ENCODE assay signal across 10 cellular contexts in the genomic region with DNA sequence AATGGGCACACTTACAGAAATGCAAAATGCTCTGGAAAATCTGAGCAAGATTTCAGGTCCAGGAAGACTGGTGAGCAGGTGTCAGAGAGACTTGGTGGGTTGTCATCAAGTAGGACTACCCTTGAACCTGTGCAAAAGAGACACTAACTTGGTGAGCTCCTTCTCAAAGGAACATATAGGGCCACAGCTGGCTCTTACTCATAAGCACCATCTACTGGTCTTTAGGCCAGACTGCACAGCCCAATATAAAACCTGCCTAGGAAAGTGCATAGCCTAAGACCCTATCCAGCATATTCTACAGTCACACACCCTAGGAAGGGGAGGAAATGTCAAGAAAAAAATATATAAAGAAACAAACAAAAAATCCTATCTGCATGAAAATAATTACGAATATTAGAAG. TPM values are rescaled to one million over a fixed set of nuclear protein-coding genes. Genes with fewer than 3 reads are reported as not detected.
DNase-seq lines count a peak whose midpoint lies in the region; TF ChIP-seq lines count a peak whose summit lies in the region.
"Had no signal": no experiment of that assay in that cellular context is flagged by ENCODE, and none has a peak within 500 bp of the region (broad histone marks: within the 10 kb centered on the region; RNA-seq: fewer than 3 reads in every experiment).

No MANE protein-coding gene starts in this region.

- H2BK20ac ChIP-seq in H9 (ENCODE audit: low read depth, low read length, poor library complexity, severe bottlenecking) = no peak overlapping the region

- no peak overlapping the region for H3K4ac ChIP-seq in H9 (ENCODE audit: low read depth, low read length)

- no peak overlapping the region for H3K27ac Mint-ChIP-seq in activated CD4-positive, alpha-beta T cell treated with anti-CD3 and anti-CD28 coated beads, Interleukin-2, amount 10 ng/mL, durations not matched to agents 7 days and 5 days
- H3K27ac Mint-ChIP-seq in H9 (no peak overlapping the region), chondrocyte (ENCODE audit: unreplicated experiment) (no peak overlapping the region), nephron (no peak overlapping the region)
- H3K27ac Mint-ChIP-seq: dendritic cell treated with granulocyte-macrophage colony-stimulating factor and Interleukin-4, amounts not matched to agents 40 ng/mL and 50 ng/mL, for 4 days had no signal

- H3K4me3 Mint-ChIP-seq in activated CD4-positive, alpha-beta T cell treated with anti-CD3 and anti-CD28 coated beads, Interleukin-2, amount 10 ng/mL, durations not matched to agents 7 days and 5 days = no peak overlapping the region
- H3K4me3 Mint-ChIP-seq in H9 (no peak overlapping the region), chondrocyte (ENCODE audit: unreplicated experiment) (no peak overlapping the region), nephron (no peak overlapping the region)
- H3K4me3 Mint-ChIP-seq: dendritic cell treated with granulocyte-macrophage colony-stimulating factor and Interleukin-4, amounts not matched to agents 40 ng/mL and 50 ng/mL, for 4 days had no signal

- H3K4me1 ChIP-seq in H9 (ENCODE audit: insufficient read depth, low read length) = no peaks in the 10 kb centered on the region

- H2AK5ac ChIP-seq in H9 (ENCODE audit: insufficient read length, low read length) = no peak overlapping the region

- H2BK12ac ChIP-seq in H9 (ENCODE audit: insufficient read length, low read depth, low read length) = no peak overlapping the region

- no peaks in the 10 kb centered on the region for H3K27me3 Mint-ChIP-seq in activated CD4-positive, alpha-beta T cell treated with anti-CD3 and anti-CD28 coated beads, Interleukin-2, amount 10 ng/mL, durations not matched to agents 7 days and 5 days
- H3K27me3 Mint-ChIP-seq in H9 (ENCODE audit: low read depth) (no peaks in the 10 kb centered on the region), chondrocyte (ENCODE audit: low read depth) (peaks cover 11% of the 10 kb centered on the region), nephron (ENCODE audit: low read depth) (no peaks in the 10 kb centered on the region)
- H3K27me3 Mint-ChIP-seq: dendritic cell treated with granulocyte-macrophage colony-stimulating factor and Interleukin-4, amounts not matched to agents 40 ng/mL and 50 ng/mL, for 4 days had no signal

- TF ChIP-seq CTCF in H9 (conservative IDR thresholded peaks at IDR 0.05) = peak; percentile 65
- peak; percentile 76 for TF ChIP-seq CTCF in chondrocyte (IDR thresholded peaks at IDR 0.05)
- TF ChIP-seq CTCF in nephron (IDR thresholded peaks at IDR 0.05; ENCODE audit: unreplicated experiment in 3 of 3) = peak; percentile 40 to 47 (median 42)

- H2BK120ac ChIP-seq in H9 (ENCODE audit: low read depth, low read length, poor library complexity, severe bottlenecking) = no peak overlapping the region

- no peak overlapping the region for H3T11ph ChIP-seq in H9 (ENCODE audit: low read length)

- H3K79me1 ChIP-seq in H9 (ENCODE audit: insufficient read depth, low read depth, low read length, poor library complexity, severe bottlenecking) = no peaks in the 10 kb centered on the region

- H4K5ac ChIP-seq in H9 (ENCODE audit: insufficient read length, low read depth, low read length) = no peak overlapping the region

- no peak overlapping the region for H4K91ac ChIP-seq in H9 (ENCODE audit: insufficient read length, low read depth, low read length)

- CTCF ChIA-PET in activated CD4-positive, alpha-beta T cell treated with anti-CD3 and anti-CD28 coated beads, Interleukin-2, amount 10 ng/mL, durations not matched to agents 7 days and 5 days (lab: Charles Lee) = no interaction called here

- no peak overlapping the region for H3K14ac ChIP-seq in H9 (ENCODE audit: insufficient read depth, low read length)

- H3K27ac ChIP-seq in H9 (ENCODE audit: insufficient read length, low read depth, low read length) = no peak overlapping the region

- H2AFZ ChIP-seq in H9 (ENCODE audit: low read length) = no peak overlapping the region

- no peaks in the 10 kb centered on the region for H4K20me1 ChIP-seq in H9 (ENCODE audit: control insufficient read depth, insufficient read depth, insufficient read length)

- POLR2A ChIA-PET in activated CD4-positive, alpha-beta T cell treated with anti-CD3 and anti-CD28 coated beads, Interleukin-2, amount 10 ng/mL, durations not matched to agents 7 days and 5 days (lab: Charles Lee) = no interaction called here

- no peaks in the 10 kb centered on the region for H3K9me3 Mint-ChIP-seq in activated CD4-positive, alpha-beta T cell treated with anti-CD3 and anti-CD28 coated beads, Interleukin-2, amount 10 ng/mL, durations not matched to agents 7 days and 5 days
- peaks cover 8 to 12% of the 10 kb centered on the region in 2 experiments for H3K9me3 Mint-ChIP-seq in H9
- peaks cover 7% of the 10 kb centered on the region for H3K9me3 Mint-ChIP-seq in chondrocyte (ENCODE audit: low read depth)
- H3K9me3 Mint-ChIP-seq in nephron = no peaks in the 10 kb centered on the region
- H3K9me3 Mint-ChIP-seq: dendritic cell treated with granulocyte-macrophage colony-stimulating factor and Interleukin-4, amounts not matched to agents 40 ng/mL and 50 ng/mL, for 4 days had no signal

- H3K4me1 Mint-ChIP-seq in activated CD4-positive, alpha-beta T cell treated with anti-CD3 and anti-CD28 coated beads, Interleukin-2, amount 10 ng/mL, durations not matched to agents 7 days and 5 days = no peaks in the 10 kb centered on the region
- H3K4me1 Mint-ChIP-seq in H9 = no peaks in the 10 kb centered on the region
- peaks cover 5% of the 10 kb centered on the region for H3K4me1 Mint-ChIP-seq in chondrocyte (ENCODE audit: low read depth)
- H3K4me1 Mint-ChIP-seq in nephron = no peaks in the 10 kb centered on the region

- peak; percentile 8 for DNase-seq in activated CD4-positive, alpha-beta T cell treated with anti-CD3 and anti-CD28 coated beads, Interleukin-2, amount 10 ng/mL, durations not matched to agents 7 days and 5 days
- DNase-seq in activated CD4-positive, alpha-beta T cell treated with anti-CD3 and anti-CD28 coated beads for 1 hour = no peak
- DNase-seq in H9 (peak; percentile 32), NCI-H2029 (lab: John Stamatoyannopoulos, UW) (peak; percentile 11), chondrocyte (ENCODE audit: low spot score) (no peak), GM19238 (ENCODE audit: insufficient read length, low spot score) (no peak), activated gamma-delta T cell treated with Interleukin-2 at 50 U/mL for 16 hours (no peak)

- no peak overlapping the region for H3K56ac ChIP-seq in H9 (ENCODE audit: insufficient read length, low read depth, low read length)

- no peaks in the 10 kb centered on the region for H3K79me2 ChIP-seq in H9 (ENCODE audit: insufficient read depth, low read length)

- no peak overlapping the region for H2BK15ac ChIP-seq in H9 (ENCODE audit: low read depth, low read length)

- no peak overlapping the region for H4K8ac ChIP-seq in H9 (replicated peaks; ENCODE audit: insufficient read length, low read depth, low read length)

- no peak overlapping the region for H3K9ac ChIP-seq in H9 (ENCODE audit: extremely low read depth, insufficient read length, low read length)

- H3K4me2 ChIP-seq in H9 (ENCODE audit: insufficient read depth, insufficient read length, low read length) = no peak overlapping the region

- H3K23ac ChIP-seq in H9 (ENCODE audit: insufficient read length, low read depth, low read length) = no peak overlapping the region

- no peaks in the 10 kb centered on the region for H3K36me3 Mint-ChIP-seq in activated CD4-positive, alpha-beta T cell treated with anti-CD3 and anti-CD28 coated beads, Interleukin-2, amount 10 ng/mL, durations not matched to agents 7 days and 5 days (ENCODE audit: low read depth)
- H3K36me3 Mint-ChIP-seq in H9 (ENCODE audit: insufficient read depth in 1 of 3, low read depth in 3 of 3) (no peaks in the 10 kb centered on the region), chondrocyte (ENCODE audit: low read depth) (no peaks in the 10 kb centered on the region), nephron (ENCODE audit: low read depth) (no peaks in the 10 kb centered on the region)

- no peaks in the 10 kb centered on the region for H3K27me3 ChIP-seq in H9 (ENCODE audit: insufficient read depth, low read length)

- no peak overlapping the region for H2BK5ac ChIP-seq in H9 (ENCODE audit: insufficient read length, low read length)

- WGBS in H9 (ENCODE audit: extremely low coverage, insufficient read length, low lambda C conversion rate) = no CpG with 5 or more reads among the region's 1 CpG

- no peak overlapping the region for H3K18ac ChIP-seq in H9 (ENCODE audit: insufficient read length, low read depth, low read length)

- no peaks in the 10 kb centered on the region for H3K23me2 ChIP-seq in H9 (ENCODE audit: insufficient read length, low read depth, low read length, poor library complexity, severe bottlenecking)

- no peaks in the 10 kb centered on the region for H3K9me3 ChIP-seq in H9 (ENCODE audit: control insufficient read depth, low read depth, low read length)

RNA-seq across cellular contexts. Expression of gene OR10W1, which starts 18.2 kb away (rescaled TPM):
- not detected for total RNA-seq in activated CD4-positive, alpha-beta T cell treated with anti-CD3 and anti-CD28 coated beads, Interleukin-2, amount 10 ng/mL, durations not matched to agents 7 days and 5 days
- total RNA-seq in H9 (2021) (not detected in 2 replicates), chondrocyte (not detected in 3 replicates)
- total RNA-seq: urinary bladder had no signal

RNA-seq across cellular contexts. Expression of gene OR10Q1, which starts 57.5 kb away (rescaled TPM):
- total RNA-seq in activated CD4-positive, alpha-beta T cell treated with anti-CD3 and anti-CD28 coated beads, Interleukin-2, amount 10 ng/mL, durations not matched to agents 7 days and 5 days = not detected
- total RNA-seq in H9 (2021) = not detected in 2 replicates
- total RNA-seq in chondrocyte = not detected in 3 replicates
- total RNA-seq: urinary bladder had no signal

Comparison
In these comparisons a context has a peak if more than half of its experiments do, and no peak if none do; other contexts are left out.
1. DNase-seq: peak in activated CD4-positive, alpha-beta T cell treated with anti-CD3 and anti-CD28 coated beads, Interleukin-2, amount 10 ng/mL, durations not matched to agents 7 days and 5 days (single experiment), H9 (single experiment) and NCI-H2029 (single experiment); none in activated CD4-positive, alpha-beta T cell treated with anti-CD3 and anti-CD28 coated beads for 1 hour (single experiment), chondrocyte (single experiment), GM19238 (single experiment) and activated gamma-delta T cell treated with Interleukin-2 at 50 U/mL for 16 hours (single experiment).
2. Peak in every context shown above with its lines, with median percentiles within 50 percentile points of each other: CTCF ChIP-seq.